ENCODE assay signal across 8 cellular contexts in genomic region chr22:31556627-31557203, GRCh38.
DNase-seq lines count a peak whose midpoint lies in the region; ATAC-seq and TF ChIP-seq lines count a peak whose summit lies in the region.

No MANE protein-coding gene starts in this region.

- no peak for TF ChIP-seq EP300 in esophagus muscularis mucosa (IDR thresholded peaks at IDR 0.05)

- H3K4me3 ChIP-seq in BE2C (ENCODE audit: low read depth, low read length), result no peak overlapping the region
- H3K4me3 ChIP-seq in GM12865 (ENCODE audit: low read depth, low read length), result no peak overlapping the region
- H3K4me3 ChIP-seq in Panc1 (ENCODE audit: low read depth in 2 of 2, low read length in 2 of 2), result no peak overlapping the region
- no peak overlapping the region for H3K4me3 ChIP-seq in esophagus muscularis mucosa
- no peak overlapping the region for H3K4me3 ChIP-seq in neural progenitor cell

- intact Hi-C loops in Panc1 (cut with micrococcal nuclease; ENCODE audit: unreplicated experiment), result no loop called here
- intact Hi-C loops in esophagus muscularis mucosa (cut with DNase I), result loop anchor here (5.0 kb wide), 1 partner anchor 76 kb away; no protein-coding TSS in a partner anchor

- peak; percentile 59 for TF ChIP-seq CTCF in BE2C (IDR thresholded peaks at IDR 0.05; ENCODE audit: low read depth, low read length)
- TF ChIP-seq CTCF in GM12865 (IDR thresholded peaks at IDR 0.05; ENCODE audit: insufficient read depth, low read depth, low read length, missing control alignments), result peak; percentile 45
- TF ChIP-seq CTCF in Panc1 (IDR thresholded peaks at IDR 0.05), result peak; percentile 68
- peak; percentile 44 to 63 (median 48) for TF ChIP-seq CTCF in esophagus muscularis mucosa (IDR thresholded peaks at IDR 0.05)
- peak; percentile 67 for TF ChIP-seq CTCF in neural progenitor cell (IDR thresholded peaks at IDR 0.05)

- no TSS peak for BruUV-seq in Panc1 (replicated peaks; lab: Mats Ljungman, UMichigan)

- no peak overlapping the region for H3K4me3 Mint-ChIP-seq in neural progenitor cell

- H3K36me3 Mint-ChIP-seq in neural progenitor cell, result peaks cover 2% of the 10 kb centered on the region

- H3K4me1 ChIP-seq in BE2C (no peaks in the 10 kb centered on the region), Panc1 (ENCODE audit: control insufficient read depth, insufficient read depth, low read length) (no peaks in the 10 kb centered on the region), esophagus muscularis mucosa (peaks cover 0 to 5% (median 2%) of the 10 kb centered on the region in 4 donors), neural progenitor cell (no peaks in the 10 kb centered on the region)

- DNase-seq in BE2C (no peak), GM12865 (ENCODE audit: low read depth) (peak; percentile 38), Panc1 (ENCODE audit: low read depth, low spot score) (no peak), esophagus muscularis mucosa (ENCODE audit: extremely low spot score) (no peak), neural progenitor cell (ENCODE audit: low spot score) (peak; percentile 43), UCSD-AML1 (lab: John Stamatoyannopoulos, UW; ENCODE audit: unreplicated experiment) (no peak)
- DNase-seq in activated effector memory CD4-positive, alpha-beta T cell treated with anti-CD3 and anti-CD28 coated beads, Interleukin-2, amount 50 U/mL, for 16 hours, result no peak

- H3K4me1 Mint-ChIP-seq in neural progenitor cell, result no peaks in the 10 kb centered on the region

- H3K9me3 ChIP-seq in BE2C, result no peaks in the 10 kb centered on the region
- H3K9me3 ChIP-seq in Panc1 (ENCODE audit: control insufficient read depth, insufficient read depth, low read depth, low read length), result no peaks in the 10 kb centered on the region
- no peaks in the 10 kb centered on the region for H3K9me3 ChIP-seq in esophagus muscularis mucosa
- no peaks in the 10 kb centered on the region for H3K9me3 ChIP-seq in neural progenitor cell (ENCODE audit: low read depth)

- H3K9ac ChIP-seq in neural progenitor cell, result no peak overlapping the region

- no peaks in the 10 kb centered on the region for H3K9me3 Mint-ChIP-seq in neural progenitor cell

- peaks cover 2% of the 10 kb centered on the region for H3K27me3 Mint-ChIP-seq in neural progenitor cell (ENCODE audit: insufficient read depth, low read depth)

- no peaks in the 10 kb centered on the region for H3K79me2 ChIP-seq in neural progenitor cell (ENCODE audit: low read depth)

- 74% methylated on average over 9 of the region's 9 CpGs for WGBS in esophagus muscularis mucosa

- CTCF ChIA-PET in Panc1 (lab: Charles Lee), result interaction anchor here (0.9 kb wide), 1 partner anchor 15 kb away, joined by 3 read pairs; no protein-coding TSS in a partner anchor

- H3K4me2 ChIP-seq in neural progenitor cell, result no peak overlapping the region

- H3K27ac ChIP-seq in Panc1 (ENCODE audit: low read length) (no peak overlapping the region), esophagus muscularis mucosa (replicated peaks in 1 of 4) (no peak overlapping the region), neural progenitor cell (no peak overlapping the region)

- H3K36me3 ChIP-seq in BE2C (no peaks in the 10 kb centered on the region), Panc1 (ENCODE audit: control insufficient read depth, insufficient read depth, low read length) (no peaks in the 10 kb centered on the region; the same call in 1 of the 2 replicates), esophagus muscularis mucosa (peaks cover 0 to 26% (median 5%) of the 10 kb centered on the region in 4 donors), neural progenitor cell (no peaks in the 10 kb centered on the region)

- in situ Hi-C loops in Panc1 (cut with HindIII; ENCODE audit: low pct_unique_long_range_greater_than_20kb, low sequenced_read_pairs), result no loop called here

- no peaks in the 10 kb centered on the region for H4K20me1 ChIP-seq in neural progenitor cell (ENCODE audit: low read depth)

- POLR2A ChIA-PET in Panc1 (lab: Charles Lee), result no interaction called here

- H3K27ac Mint-ChIP-seq in neural progenitor cell, result no peak overlapping the region

- H3F3A ChIP-seq in neural progenitor cell (ENCODE audit: low read depth), result no peaks in the 10 kb centered on the region

- TF ChIP-seq POLR2A in esophagus muscularis mucosa (IDR thresholded peaks at IDR 0.05; ENCODE audit: low read depth), result no peak

- H3K27me3 ChIP-seq in BE2C, result no peaks in the 10 kb centered on the region
- no peaks in the 10 kb centered on the region for H3K27me3 ChIP-seq in Panc1 (ENCODE audit: control insufficient read depth, insufficient read depth, low read length)
- no peaks in the 10 kb centered on the region for H3K27me3 ChIP-seq in esophagus muscularis mucosa
- no peaks in the 10 kb centered on the region for H3K27me3 ChIP-seq in neural progenitor cell

- no peak overlapping the region for H2AFZ ChIP-seq in neural progenitor cell (replicated peaks)

- ATAC-seq in Panc1, result no peak
- no peak for ATAC-seq in HG02623 (IDR thresholded peaks at IDR 0.05; ENCODE audit: unreplicated experiment)

Comparison
In these comparisons a context has a peak if more than half of its experiments do, and no peak if none do; other contexts are left out.
1. DNase-seq: peak in GM12865 (single experiment) and neural progenitor cell (single experiment); none in BE2C (single experiment), Panc1 (single experiment), esophagus muscularis mucosa (single experiment), UCSD-AML1 (single experiment) and activated effector memory CD4-positive, alpha-beta T cell treated with anti-CD3 and anti-CD28 coated beads, Interleukin-2, amount 50 U/mL, for 16 hours (single experiment).
2. Peak in every context shown above with its lines, with median percentiles within 50 percentile points of each other: CTCF ChIP-seq.